In the genomic region with DNA sequence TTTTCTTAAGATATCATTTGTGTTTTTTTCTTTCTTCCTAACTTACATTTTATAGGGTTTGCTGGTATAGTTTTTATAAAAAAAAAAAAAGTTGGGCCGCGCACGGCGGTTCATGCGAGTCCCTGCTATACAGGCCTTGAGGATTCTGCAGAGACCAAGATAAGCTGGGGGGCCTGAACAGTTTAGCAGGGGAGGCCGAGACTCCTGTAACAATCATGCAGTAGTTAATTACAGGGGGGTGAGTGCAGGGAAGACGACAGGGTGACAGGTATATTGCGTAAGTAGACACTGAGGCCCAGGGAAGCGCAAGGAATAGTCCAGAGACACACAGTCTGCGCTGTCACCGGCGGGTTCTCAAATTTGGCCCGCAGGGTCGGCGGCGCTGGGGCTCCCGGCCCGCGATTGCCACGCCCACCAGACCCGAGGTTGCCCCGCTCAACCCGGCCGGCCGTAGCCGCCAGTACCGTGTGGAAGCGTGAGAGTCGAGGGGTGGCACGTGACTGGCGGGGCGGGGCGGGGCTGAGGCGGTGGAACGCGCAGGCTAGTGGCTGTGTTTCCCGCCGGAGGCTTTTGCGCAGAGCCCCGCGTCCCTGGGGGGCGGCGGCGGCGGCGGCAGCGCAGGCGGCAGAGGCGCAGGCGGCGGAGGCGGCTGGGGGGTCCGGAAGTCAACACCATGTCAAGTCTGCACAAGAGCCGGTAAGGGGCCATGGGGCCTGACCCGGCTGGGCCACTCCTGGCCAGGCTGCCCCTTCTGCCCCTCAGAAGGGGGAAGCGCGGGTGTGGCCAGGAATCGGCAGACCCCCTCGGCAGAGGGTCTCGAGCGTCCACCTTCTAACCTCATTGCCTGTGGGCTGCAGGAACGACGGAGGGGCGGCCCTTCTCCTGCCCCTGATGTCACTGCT, we compare ENCODE assay signal across 1 cellular context.
A peak's percentile ranks its signal among the peaks of the same experiment; 100 is the strongest.
TF ChIP-seq lines count a peak whose summit lies in the region.

A gene with protein sequence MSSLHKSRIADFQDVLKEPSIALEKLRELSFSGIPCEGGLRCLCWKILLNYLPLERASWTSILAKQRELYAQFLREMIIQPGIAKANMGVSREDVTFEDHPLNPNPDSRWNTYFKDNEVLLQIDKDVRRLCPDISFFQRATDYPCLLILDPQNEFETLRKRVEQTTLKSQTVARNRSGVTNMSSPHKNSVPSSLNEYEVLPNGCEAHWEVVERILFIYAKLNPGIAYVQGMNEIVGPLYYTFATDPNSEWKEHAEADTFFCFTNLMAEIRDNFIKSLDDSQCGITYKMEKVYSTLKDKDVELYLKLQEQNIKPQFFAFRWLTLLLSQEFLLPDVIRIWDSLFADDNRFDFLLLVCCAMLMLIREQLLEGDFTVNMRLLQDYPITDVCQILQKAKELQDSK (plus strand): TSS at position 573 of the 902 bp plus-strand sequence. CDS start 101 bp downstream, at position 674.

TF ChIP-seq in HEK293, 187 proteins besides CTCF, POLR2A, EP300 and RAD21 (continued from another document and continues in another):
- TF ChIP-seq ZNF138 (tag by site-specific recombination; IDR thresholded peaks at IDR 0.05; ENCODE audit: borderline replicate concordance) (no peak), ZNF132 (tag by site-specific recombination; IDR thresholded peaks at IDR 0.05; ENCODE audit: borderline replicate concordance) (no peak), GLIS2 (tag by site-specific recombination; IDR thresholded peaks at IDR 0.05) (peak; percentile 95), ZIC2 (tag by site-specific recombination; IDR thresholded peaks at IDR 0.05) (peak; percentile 67), ZNF354C (tag by site-specific recombination; IDR thresholded peaks at IDR 0.05; ENCODE audit: borderline replicate concordance, low read depth) (no peak), ZNF292 (tag by site-specific recombination; IDR thresholded peaks at IDR 0.05; ENCODE audit: borderline replicate concordance, low read depth) (no peak), KLF7 (tag by site-specific recombination; IDR thresholded peaks at IDR 0.05; ENCODE audit: borderline replicate concordance) (peak; percentile 91), ZNF302 (tag by site-specific recombination; IDR thresholded peaks at IDR 0.05; ENCODE audit: low read depth) (no peak), ZNF48 (tag by site-specific recombination; IDR thresholded peaks at IDR 0.05) (no peak), ZNF157 (tag by site-specific recombination; IDR thresholded peaks at IDR 0.05) (no peak), ZNF585B (tag by site-specific recombination; IDR thresholded peaks at IDR 0.05) (no peak), ZNF19 (tag by site-specific recombination; IDR thresholded peaks at IDR 0.05; ENCODE audit: low read depth) (no peak), ZNF423 (tag by site-specific recombination; IDR thresholded peaks at IDR 0.05) (no peak), OSR2 (tag by site-specific recombination; IDR thresholded peaks at IDR 0.05) (peak; percentile 34), ZBTB7A (tag by site-specific recombination; IDR thresholded peaks at IDR 0.05; ENCODE audit: low read depth) (peak; percentile 74; the same call in 1 of the 2 replicates), WT1 (tag by site-specific recombination; IDR thresholded peaks at IDR 0.05) (no peak; the same call in 1 of the 2 replicates), ZSCAN16 (tag by site-specific recombination; IDR thresholded peaks at IDR 0.05) (no peak; the same call in none of the 2 replicates), ZBTB8A (tag by site-specific recombination; IDR thresholded peaks at IDR 0.05) (peak; percentile 75), ZNF221 (tag by site-specific recombination; IDR thresholded peaks at IDR 0.05; ENCODE audit: borderline replicate concordance) (no peak), ZNF830 (tag by site-specific recombination; IDR thresholded peaks at IDR 0.05; ENCODE audit: low read depth) (no peak), ZFP37 (tag by site-specific recombination; IDR thresholded peaks at IDR 0.05) (no peak), ZNF37A (tag by site-specific recombination; IDR thresholded peaks at IDR 0.05) (no peak; the same call in 1 of the 2 replicates)
- TF ChIP-seq, protein P1, sequence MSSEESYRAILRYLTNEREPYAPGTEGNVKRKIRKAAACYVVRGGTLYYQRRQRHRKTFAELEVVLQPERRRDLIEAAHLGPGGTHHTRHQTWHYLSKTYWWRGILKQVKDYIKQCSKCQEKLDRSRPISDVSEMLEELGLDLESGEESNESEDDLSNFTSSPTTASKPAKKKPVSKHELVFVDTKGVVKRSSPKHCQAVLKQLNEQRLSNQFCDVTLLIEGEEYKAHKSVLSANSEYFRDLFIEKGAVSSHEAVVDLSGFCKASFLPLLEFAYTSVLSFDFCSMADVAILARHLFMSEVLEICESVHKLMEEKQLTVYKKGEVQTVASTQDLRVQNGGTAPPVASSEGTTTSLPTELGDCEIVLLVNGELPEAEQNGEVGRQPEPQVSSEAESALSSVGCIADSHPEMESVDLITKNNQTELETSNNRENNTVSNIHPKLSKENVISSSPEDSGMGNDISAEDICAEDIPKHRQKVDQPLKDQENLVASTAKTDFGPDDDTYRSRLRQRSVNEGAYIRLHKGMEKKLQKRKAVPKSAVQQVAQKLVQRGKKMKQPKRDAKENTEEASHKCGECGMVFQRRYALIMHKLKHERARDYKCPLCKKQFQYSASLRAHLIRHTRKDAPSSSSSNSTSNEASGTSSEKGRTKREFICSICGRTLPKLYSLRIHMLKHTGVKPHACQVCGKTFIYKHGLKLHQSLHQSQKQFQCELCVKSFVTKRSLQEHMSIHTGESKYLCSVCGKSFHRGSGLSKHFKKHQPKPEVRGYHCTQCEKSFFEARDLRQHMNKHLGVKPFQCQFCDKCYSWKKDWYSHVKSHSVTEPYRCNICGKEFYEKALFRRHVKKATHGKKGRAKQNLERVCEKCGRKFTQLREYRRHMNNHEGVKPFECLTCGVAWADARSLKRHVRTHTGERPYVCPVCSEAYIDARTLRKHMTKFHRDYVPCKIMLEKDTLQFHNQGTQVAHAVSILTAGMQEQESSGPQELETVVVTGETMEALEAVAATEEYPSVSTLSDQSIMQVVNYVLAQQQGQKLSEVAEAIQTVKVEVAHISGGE (tag by site-specific recombination; conservative IDR thresholded peaks at IDR 0.05; ENCODE audit: low read depth): peak; percentile 99
- TF ChIP-seq, protein P2, sequence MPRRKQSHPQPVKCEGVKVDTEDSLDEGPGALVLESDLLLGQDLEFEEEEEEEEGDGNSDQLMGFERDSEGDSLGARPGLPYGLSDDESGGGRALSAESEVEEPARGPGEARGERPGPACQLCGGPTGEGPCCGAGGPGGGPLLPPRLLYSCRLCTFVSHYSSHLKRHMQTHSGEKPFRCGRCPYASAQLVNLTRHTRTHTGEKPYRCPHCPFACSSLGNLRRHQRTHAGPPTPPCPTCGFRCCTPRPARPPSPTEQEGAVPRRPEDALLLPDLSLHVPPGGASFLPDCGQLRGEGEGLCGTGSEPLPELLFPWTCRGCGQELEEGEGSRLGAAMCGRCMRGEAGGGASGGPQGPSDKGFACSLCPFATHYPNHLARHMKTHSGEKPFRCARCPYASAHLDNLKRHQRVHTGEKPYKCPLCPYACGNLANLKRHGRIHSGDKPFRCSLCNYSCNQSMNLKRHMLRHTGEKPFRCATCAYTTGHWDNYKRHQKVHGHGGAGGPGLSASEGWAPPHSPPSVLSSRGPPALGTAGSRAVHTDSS (tag by site-specific recombination; IDR thresholded peaks at IDR 0.05): peak; percentile 55; the same call in 1 of the 2 replicates
- TF ChIP-seq, protein P3, sequence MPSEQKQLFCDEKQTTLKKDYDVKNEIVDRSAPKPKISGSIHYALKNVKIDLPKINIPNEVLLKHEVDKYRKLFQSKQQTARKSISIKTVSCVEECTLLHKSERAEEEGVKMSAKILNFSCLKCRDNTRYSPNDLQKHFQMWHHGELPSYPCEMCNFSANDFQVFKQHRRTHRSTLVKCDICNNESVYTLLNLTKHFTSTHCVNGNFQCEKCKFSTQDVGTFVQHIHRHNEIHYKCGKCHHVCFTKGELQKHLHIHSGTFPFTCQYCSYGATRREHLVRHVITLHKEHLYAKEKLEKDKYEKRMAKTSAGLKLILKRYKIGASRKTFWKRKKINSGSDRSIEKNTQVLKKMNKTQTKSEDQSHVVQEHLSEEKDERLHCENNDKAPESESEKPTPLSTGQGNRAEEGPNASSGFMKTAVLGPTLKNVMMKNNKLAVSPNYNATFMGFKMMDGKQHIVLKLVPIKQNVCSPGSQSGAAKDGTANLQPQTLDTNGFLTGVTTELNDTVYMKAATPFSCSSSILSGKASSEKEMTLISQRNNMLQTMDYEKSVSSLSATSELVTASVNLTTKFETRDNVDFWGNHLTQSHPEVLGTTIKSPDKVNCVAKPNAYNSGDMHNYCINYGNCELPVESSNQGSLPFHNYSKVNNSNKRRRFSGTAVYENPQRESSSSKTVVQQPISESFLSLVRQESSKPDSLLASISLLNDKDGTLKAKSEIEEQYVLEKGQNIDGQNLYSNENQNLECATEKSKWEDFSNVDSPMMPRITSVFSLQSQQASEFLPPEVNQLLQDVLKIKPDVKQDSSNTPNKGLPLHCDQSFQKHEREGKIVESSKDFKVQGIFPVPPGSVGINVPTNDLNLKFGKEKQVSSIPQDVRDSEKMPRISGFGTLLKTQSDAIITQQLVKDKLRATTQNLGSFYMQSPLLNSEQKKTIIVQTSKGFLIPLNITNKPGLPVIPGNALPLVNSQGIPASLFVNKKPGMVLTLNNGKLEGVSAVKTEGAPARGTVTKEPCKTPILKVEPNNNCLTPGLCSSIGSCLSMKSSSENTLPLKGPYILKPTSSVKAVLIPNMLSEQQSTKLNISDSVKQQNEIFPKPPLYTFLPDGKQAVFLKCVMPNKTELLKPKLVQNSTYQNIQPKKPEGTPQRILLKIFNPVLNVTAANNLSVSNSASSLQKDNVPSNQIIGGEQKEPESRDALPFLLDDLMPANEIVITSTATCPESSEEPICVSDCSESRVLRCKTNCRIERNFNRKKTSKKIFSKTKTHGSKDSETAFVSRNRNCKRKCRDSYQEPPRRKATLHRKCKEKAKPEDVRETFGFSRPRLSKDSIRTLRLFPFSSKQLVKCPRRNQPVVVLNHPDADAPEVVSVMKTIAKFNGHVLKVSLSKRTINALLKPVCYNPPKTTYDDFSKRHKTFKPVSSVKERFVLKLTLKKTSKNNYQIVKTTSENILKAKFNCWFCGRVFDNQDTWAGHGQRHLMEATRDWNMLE (tag by site-specific recombination; conservative IDR thresholded peaks at IDR 0.05; ENCODE audit: low read depth): peak; percentile 35; the same call in 1 of the 2 replicates
- TF ChIP-seq, protein P4, sequence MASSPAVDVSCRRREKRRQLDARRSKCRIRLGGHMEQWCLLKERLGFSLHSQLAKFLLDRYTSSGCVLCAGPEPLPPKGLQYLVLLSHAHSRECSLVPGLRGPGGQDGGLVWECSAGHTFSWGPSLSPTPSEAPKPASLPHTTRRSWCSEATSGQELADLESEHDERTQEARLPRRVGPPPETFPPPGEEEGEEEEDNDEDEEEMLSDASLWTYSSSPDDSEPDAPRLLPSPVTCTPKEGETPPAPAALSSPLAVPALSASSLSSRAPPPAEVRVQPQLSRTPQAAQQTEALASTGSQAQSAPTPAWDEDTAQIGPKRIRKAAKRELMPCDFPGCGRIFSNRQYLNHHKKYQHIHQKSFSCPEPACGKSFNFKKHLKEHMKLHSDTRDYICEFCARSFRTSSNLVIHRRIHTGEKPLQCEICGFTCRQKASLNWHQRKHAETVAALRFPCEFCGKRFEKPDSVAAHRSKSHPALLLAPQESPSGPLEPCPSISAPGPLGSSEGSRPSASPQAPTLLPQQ (tag by site-specific recombination; IDR thresholded peaks at IDR 0.05): peak; percentile 91
- TF ChIP-seq, protein P5, sequence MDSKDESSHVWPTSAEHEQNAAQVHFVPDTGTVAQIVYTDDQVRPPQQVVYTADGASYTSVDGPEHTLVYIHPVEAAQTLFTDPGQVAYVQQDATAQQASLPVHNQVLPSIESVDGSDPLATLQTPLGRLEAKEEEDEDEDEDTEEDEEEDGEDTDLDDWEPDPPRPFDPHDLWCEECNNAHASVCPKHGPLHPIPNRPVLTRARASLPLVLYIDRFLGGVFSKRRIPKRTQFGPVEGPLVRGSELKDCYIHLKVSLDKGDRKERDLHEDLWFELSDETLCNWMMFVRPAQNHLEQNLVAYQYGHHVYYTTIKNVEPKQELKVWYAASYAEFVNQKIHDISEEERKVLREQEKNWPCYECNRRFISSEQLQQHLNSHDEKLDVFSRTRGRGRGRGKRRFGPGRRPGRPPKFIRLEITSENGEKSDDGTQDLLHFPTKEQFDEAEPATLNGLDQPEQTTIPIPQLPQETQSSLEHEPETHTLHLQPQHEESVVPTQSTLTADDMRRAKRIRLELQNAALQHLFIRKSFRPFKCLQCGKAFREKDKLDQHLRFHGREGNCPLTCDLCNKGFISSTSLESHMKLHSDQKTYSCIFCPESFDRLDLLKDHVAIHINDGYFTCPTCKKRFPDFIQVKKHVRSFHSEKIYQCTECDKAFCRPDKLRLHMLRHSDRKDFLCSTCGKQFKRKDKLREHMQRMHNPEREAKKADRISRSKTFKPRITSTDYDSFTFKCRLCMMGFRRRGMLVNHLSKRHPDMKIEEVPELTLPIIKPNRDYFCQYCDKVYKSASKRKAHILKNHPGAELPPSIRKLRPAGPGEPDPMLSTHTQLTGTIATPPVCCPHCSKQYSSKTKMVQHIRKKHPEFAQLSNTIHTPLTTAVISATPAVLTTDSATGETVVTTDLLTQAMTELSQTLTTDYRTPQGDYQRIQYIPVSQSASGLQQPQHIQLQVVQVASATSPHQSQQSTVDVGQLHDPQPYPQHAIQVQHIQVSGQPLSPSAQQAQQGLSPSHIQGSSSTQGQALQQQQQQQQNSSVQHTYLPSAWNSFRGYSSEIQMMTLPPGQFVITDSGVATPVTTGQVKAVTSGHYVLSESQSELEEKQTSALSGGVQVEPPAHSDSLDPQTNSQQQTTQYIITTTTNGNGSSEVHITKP (tag by site-specific recombination; IDR thresholded peaks at IDR 0.05): peak; percentile 73
- TF ChIP-seq, protein P6, sequence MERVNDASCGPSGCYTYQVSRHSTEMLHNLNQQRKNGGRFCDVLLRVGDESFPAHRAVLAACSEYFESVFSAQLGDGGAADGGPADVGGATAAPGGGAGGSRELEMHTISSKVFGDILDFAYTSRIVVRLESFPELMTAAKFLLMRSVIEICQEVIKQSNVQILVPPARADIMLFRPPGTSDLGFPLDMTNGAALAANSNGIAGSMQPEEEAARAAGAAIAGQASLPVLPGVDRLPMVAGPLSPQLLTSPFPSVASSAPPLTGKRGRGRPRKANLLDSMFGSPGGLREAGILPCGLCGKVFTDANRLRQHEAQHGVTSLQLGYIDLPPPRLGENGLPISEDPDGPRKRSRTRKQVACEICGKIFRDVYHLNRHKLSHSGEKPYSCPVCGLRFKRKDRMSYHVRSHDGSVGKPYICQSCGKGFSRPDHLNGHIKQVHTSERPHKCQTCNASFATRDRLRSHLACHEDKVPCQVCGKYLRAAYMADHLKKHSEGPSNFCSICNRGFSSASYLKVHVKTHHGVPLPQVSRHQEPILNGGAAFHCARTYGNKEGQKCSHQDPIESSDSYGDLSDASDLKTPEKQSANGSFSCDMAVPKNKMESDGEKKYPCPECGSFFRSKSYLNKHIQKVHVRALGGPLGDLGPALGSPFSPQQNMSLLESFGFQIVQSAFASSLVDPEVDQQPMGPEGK (tag by site-specific recombination; IDR thresholded peaks at IDR 0.05): peak; percentile 93
- TF ChIP-seq, protein P7, sequence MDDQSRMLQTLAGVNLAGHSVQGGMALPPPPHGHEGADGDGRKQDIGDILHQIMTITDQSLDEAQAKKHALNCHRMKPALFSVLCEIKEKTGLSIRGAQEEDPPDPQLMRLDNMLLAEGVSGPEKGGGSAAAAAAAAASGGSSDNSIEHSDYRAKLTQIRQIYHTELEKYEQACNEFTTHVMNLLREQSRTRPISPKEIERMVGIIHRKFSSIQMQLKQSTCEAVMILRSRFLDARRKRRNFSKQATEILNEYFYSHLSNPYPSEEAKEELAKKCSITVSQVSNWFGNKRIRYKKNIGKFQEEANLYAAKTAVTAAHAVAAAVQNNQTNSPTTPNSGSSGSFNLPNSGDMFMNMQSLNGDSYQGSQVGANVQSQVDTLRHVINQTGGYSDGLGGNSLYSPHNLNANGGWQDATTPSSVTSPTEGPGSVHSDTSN (CRISPR knock-in tag; IDR thresholded peaks at IDR 0.05): peak; percentile 86; the same call in 1 of the 2 replicates
